23 cellular contexts compared by ENCODE assay signal in the genomic region with DNA sequence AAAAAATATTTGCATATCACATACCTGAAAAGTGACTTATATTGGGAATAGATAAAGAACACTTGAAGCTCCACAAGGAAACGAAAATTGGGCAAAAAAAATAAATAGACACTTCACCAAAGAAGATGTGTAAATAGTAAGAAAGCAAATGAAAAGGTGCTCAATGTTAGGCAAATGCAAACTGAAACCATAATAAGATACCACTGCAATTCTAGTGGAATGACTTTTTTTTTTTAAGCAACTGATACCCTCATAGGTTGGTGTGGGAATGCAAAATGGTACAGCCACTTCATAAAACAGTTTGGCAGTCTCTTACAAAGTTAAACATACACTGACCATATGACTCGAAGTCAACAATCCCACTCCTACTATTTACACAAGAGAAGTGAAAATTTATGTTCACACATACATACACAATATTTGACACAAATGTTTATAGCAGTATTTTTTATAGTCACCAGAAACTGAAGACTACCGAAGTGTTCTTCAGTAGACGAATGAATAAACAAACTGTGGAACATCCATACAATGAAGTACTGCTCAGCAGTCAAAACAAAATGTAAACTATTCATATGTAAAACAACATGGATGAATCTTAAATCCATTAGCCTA.
"Had no signal": no experiment of that assay in that cellular context is flagged by ENCODE, and none has a peak within 500 bp of the region (broad histone marks: within the 10 kb centered on the region; RNA-seq: fewer than 3 reads in every experiment).

No MANE protein-coding gene starts in this region.

- H3K36me3 ChIP-seq: lower lobe of right lung, ovary, sigmoid colon, spleen, tibial artery had no signal

- DNase-seq: dorsolateral prefrontal cortex; effector CD4-positive, alpha-beta T cell; hypothalamus; immature natural killer cell; islet precursor cell; kidney glomerular epithelial cell; left colon; left ventricle myocardium superior; lower lobe of right lung; natural killer cell; occipital lobe; ovary; posterior cingulate gyrus; psoas muscle; right cardiac atrium; sigmoid colon; spleen; stimulated activated CD4-positive, alpha-beta T cell treated with anti-CD3 and anti-CD28 coated beads, Interleukin-4, amount 100 ng/mL, for 4 hours; stimulated activated naive CD8-positive, alpha-beta T cell treated with anti-CD3 and anti-CD28 coated beads, Interleukin-15, Interleukin-2, amounts not matched to agents 100 U/mL and 50 U/mL, for 24 hours; substantia nigra; testis; tibial artery had no signal

- H3K9me3 ChIP-seq: ovary, psoas muscle, testis had no signal

- H3K4me3 ChIP-seq: dorsolateral prefrontal cortex, lower lobe of right lung, ovary, psoas muscle, sigmoid colon, spleen, tibial artery had no signal

- ATAC-seq: left colon; left ventricle myocardium superior; natural killer cell; psoas muscle; right cardiac atrium; stimulated activated memory B cell treated with anti-CD40 and anti-IgM and Interleukin-4, amounts not matched to agents 10 μg/mL and 1 μg/mL and 100 μg/mL, for 72 hours; stimulated activated naive CD8-positive, alpha-beta T cell treated with anti-CD3 and anti-CD28 coated beads, Interleukin-15, Interleukin-2, amounts not matched to agents 100 U/mL and 50 U/mL, for 24 hours had no signal

- H3K27ac ChIP-seq: dorsolateral prefrontal cortex, lower lobe of right lung, ovary, psoas muscle, sigmoid colon, spleen, testis, tibial artery had no signal

- H3K27me3 ChIP-seq: dorsolateral prefrontal cortex, ovary, sigmoid colon, spleen, testis, tibial artery had no signal

- H3K4me1 ChIP-seq: lower lobe of right lung, psoas muscle, spleen, testis had no signal
